8 cellular contexts compared by ENCODE assay signal in the genomic region with DNA sequence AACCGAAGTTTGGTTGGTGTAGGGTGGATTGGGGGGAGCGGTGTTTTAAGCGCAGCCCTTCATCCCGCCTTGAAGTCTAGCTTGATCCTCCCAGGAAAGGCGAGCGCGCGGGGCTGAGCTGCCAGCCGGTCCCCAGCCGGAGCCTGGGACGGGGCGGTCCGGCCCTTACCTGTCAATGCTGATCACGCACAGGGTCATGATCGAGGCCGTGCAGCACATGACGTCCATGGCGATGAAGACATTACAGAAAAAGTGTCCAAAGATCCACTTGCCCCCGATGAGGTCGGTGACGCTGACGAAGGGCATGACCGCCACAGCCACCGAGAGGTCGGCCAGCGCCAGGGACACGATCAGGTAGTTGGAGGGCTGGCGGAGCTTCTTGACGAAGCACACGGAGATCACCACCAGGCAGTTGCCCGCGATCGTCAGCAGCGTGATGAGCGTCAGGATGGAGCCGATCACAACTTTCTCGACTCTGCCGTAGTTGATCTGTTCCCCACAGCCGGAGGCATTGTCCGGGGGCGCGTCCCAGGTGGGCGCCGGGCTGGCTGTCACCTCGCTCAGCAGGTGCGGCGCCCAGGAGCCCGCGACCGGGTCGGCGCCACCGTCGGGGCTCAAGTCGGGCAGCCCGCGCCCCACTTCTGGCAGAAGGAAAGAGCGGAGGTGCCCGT. TPM values are rescaled to one million over a fixed set of nuclear protein-coding genes. Genes with fewer than 3 reads are reported as not detected.
DNase-seq lines count a peak whose midpoint lies in the region; ATAC-seq and TF ChIP-seq lines count a peak whose summit lies in the region.

No MANE protein-coding gene starts in this region.

- no peaks in the 10 kb centered on the region for H3K9me3 Mint-ChIP-seq in T-helper 1 cell treated with Interleukin-12 subunit alpha and Interleukin-12 subunit beta and Interleukin-4 antibody, amounts not matched to agents 30 μg/mL and 1 μg/mL, for 36 hours
- H3K9me3 Mint-ChIP-seq in endodermal cell, result peaks cover 5% of the 10 kb centered on the region
- H3K9me3 Mint-ChIP-seq in neural crest cell, result peaks cover 8% of the 10 kb centered on the region

- peaks cover 4% of the 10 kb centered on the region for H3K36me3 Mint-ChIP-seq in T-helper 1 cell treated with Interleukin-12 subunit alpha and Interleukin-12 subunit beta and Interleukin-4 antibody, amounts not matched to agents 30 μg/mL and 1 μg/mL, for 36 hours (ENCODE audit: low read depth)
- H3K36me3 Mint-ChIP-seq in endodermal cell (ENCODE audit: low read depth) (no peaks in the 10 kb centered on the region), neural crest cell (ENCODE audit: low read depth) (no peaks in the 10 kb centered on the region)

- 3 to 7% methylated on average over 27 to 59 of the region's 59 CpGs for WGBS in endodermal cell (ENCODE audit: insufficient coverage in 1 of 2, insufficient read length in 1 of 2), 2 experiments

- H3K27me3 ChIP-seq in RWPE2 (ENCODE audit: insufficient read depth, poor library complexity, severe bottlenecking), result no peaks in the 10 kb centered on the region
- peaks cover 42% of the 10 kb centered on the region for H3K27me3 ChIP-seq in endodermal cell (ENCODE audit: control insufficient read depth, insufficient read depth, low read length, poor library complexity, severe bottlenecking)

- TF ChIP-seq CTCF in RWPE2 (IDR thresholded peaks at IDR 0.05; ENCODE audit: poor library complexity, severe bottlenecking) (no peak), endodermal cell (conservative IDR thresholded peaks at IDR 0.05) (no peak), neural crest cell (conservative IDR thresholded peaks at IDR 0.05) (no peak)

- peak; percentile 25 for ATAC-seq in RWPE2 (ENCODE audit: low read depth)
- ATAC-seq in HG03108 (IDR thresholded peaks at IDR 0.05; ENCODE audit: unreplicated experiment), result no peak
- ATAC-seq in GM21529 (IDR thresholded peaks at IDR 0.05; ENCODE audit: unreplicated experiment), result no peak

- peak overlapping the region; percentile 71 for H3K4me3 ChIP-seq in RWPE2 (ENCODE audit: severe bottlenecking)
- H3K4me3 ChIP-seq in endodermal cell (ENCODE audit: low read length), result peak overlapping the region; percentile 77

- H3K27me3 Mint-ChIP-seq in T-helper 1 cell treated with Interleukin-12 subunit alpha and Interleukin-12 subunit beta and Interleukin-4 antibody, amounts not matched to agents 30 μg/mL and 1 μg/mL, for 36 hours (ENCODE audit: low read depth), result peaks cover 80% of the 10 kb centered on the region
- H3K27me3 Mint-ChIP-seq in endodermal cell (ENCODE audit: insufficient read depth), result peaks cover 78% of the 10 kb centered on the region
- peaks cover 86% of the 10 kb centered on the region for H3K27me3 Mint-ChIP-seq in neural crest cell (ENCODE audit: low read depth)

- H3K4me1 Mint-ChIP-seq in T-helper 1 cell treated with Interleukin-12 subunit alpha and Interleukin-12 subunit beta and Interleukin-4 antibody, amounts not matched to agents 30 μg/mL and 1 μg/mL, for 36 hours (ENCODE audit: low read depth), result peaks cover 8% of the 10 kb centered on the region
- H3K4me1 Mint-ChIP-seq in endodermal cell, result no peaks in the 10 kb centered on the region
- H3K4me1 Mint-ChIP-seq in neural crest cell, result peaks cover 7% of the 10 kb centered on the region

- H3K27ac ChIP-seq in RWPE2 (ENCODE audit: poor library complexity, severe bottlenecking) (peak overlapping the region; percentile 96), endodermal cell (ENCODE audit: low read depth, low read length) (no peak overlapping the region)

- peak overlapping the region; percentile 85 for H3K4me3 Mint-ChIP-seq in T-helper 1 cell treated with Interleukin-12 subunit alpha and Interleukin-12 subunit beta and Interleukin-4 antibody, amounts not matched to agents 30 μg/mL and 1 μg/mL, for 36 hours
- H3K4me3 Mint-ChIP-seq in endodermal cell (peak overlapping the region; percentile 64), neural crest cell (peak overlapping the region; percentile 88)

- H3K9me3 ChIP-seq in RWPE2 (ENCODE audit: severe bottlenecking) (no peaks in the 10 kb centered on the region), endodermal cell (ENCODE audit: control insufficient read depth, low read length) (peaks cover 7% of the 10 kb centered on the region)

- H3K4me1 ChIP-seq in RWPE2 (ENCODE audit: insufficient read depth, poor library complexity, severe bottlenecking) (peaks cover 30% of the 10 kb centered on the region), endodermal cell (ENCODE audit: control insufficient read depth, insufficient read depth, low read length) (no peaks in the 10 kb centered on the region)

- no peak overlapping the region for H3K9ac ChIP-seq in endodermal cell (ENCODE audit: extremely low read depth, low read length, poor library complexity, severe bottlenecking)

- H3K27ac Mint-ChIP-seq in T-helper 1 cell treated with Interleukin-12 subunit alpha and Interleukin-12 subunit beta and Interleukin-4 antibody, amounts not matched to agents 30 μg/mL and 1 μg/mL, for 36 hours, result no peak overlapping the region
- H3K27ac Mint-ChIP-seq in endodermal cell (no peak overlapping the region), neural crest cell (ENCODE audit: unreplicated experiment) (no peak overlapping the region)

- no peak for DNase-seq in T-helper 1 cell
- no peak for DNase-seq in RWPE2 (ENCODE audit: low spot score)
- no peak for DNase-seq in endodermal cell
- no peak for DNase-seq in neural crest cell (ENCODE audit: low read depth, low spot score)
- DNase-seq in NCI-H2196 (lab: John Stamatoyannopoulos, UW; ENCODE audit: unreplicated experiment), result no peak

- H3K36me3 ChIP-seq in RWPE2 (ENCODE audit: low read depth) (no peaks in the 10 kb centered on the region), endodermal cell (ENCODE audit: control insufficient read depth, insufficient read depth, low read length) (no peaks in the 10 kb centered on the region)

RNA-seq across cellular contexts. Expression of a gene that starts 0.7 kb away (rescaled TPM):
- total RNA-seq in endodermal cell, result 1 to 10 TPM in 1 of 2 donors, under 1 TPM in 1; 0.70 to 7.3 TPM
- polyA plus RNA-seq in endodermal cell (2013, experiment 1 of 2), result 1.2 TPM
- 0.87 TPM for polyA plus RNA-seq in endodermal cell (2013, experiment 2 of 2)
- 0.09 TPM in 1 of 2 replicates, not detected in the other for total RNA-seq in neural crest cell

RNA-seq across cellular contexts. Expression of a gene that starts 14.7 kb away (rescaled TPM):
- 10 to 100 TPM; 58.3 to 62.4 TPM for total RNA-seq in endodermal cell
- 91.0 TPM for polyA plus RNA-seq in endodermal cell (2013, experiment 1 of 2)
- polyA plus RNA-seq in endodermal cell (2013, experiment 2 of 2), result 75.3 TPM
- total RNA-seq in neural crest cell, result 59.6 and 63.7 TPM in 2 replicates
